In the genomic region with DNA sequence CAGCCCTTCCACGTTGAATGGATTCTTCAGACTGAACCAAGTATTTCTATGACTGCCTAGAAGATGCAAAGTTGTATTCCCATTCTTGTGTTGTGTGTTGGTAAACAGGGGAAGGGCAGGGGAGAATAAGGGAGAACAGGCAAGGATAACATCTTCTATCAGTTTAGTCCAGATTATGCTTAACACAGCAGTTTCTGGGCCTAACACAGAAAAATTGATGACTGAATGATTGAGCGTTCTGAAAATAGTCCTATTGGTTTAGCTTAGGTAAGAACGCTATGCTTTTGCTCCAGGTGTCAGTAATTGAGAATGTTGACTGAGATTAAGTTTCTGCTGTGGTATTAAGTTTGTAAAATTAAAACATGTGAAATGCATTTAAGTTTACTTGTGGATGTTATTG, we compare ENCODE assay signal across 24 cellular contexts. TPM values are rescaled to one million over a fixed set of nuclear protein-coding genes. Genes with fewer than 3 reads are reported as not detected.
DNase-seq lines count a peak whose midpoint lies in the region; ATAC-seq, FAIRE-seq and TF ChIP-seq lines count a peak whose summit lies in the region.
"Had no signal": no experiment of that assay in that cellular context is flagged by ENCODE, and none has a peak within 500 bp of the region (broad histone marks: within the 10 kb centered on the region; RNA-seq: fewer than 3 reads in every experiment).

No MANE protein-coding gene starts in this region.

- H2AFZ ChIP-seq in IMR-90 (replicated peaks; ENCODE audit: low read length, poor library complexity) (no peak overlapping the region), keratinocyte (ENCODE audit: control insufficient read depth, low read length) (no peak overlapping the region)

- BruUV-seq in IMR-90 (replicated peaks; lab: Mats Ljungman, UMichigan) = no TSS peak

- TF ChIP-seq POLR2A in A549 (IDR thresholded peaks at IDR 0.05; ENCODE audit: low read length) (no peak), IMR-90 (IDR thresholded peaks at IDR 0.05; ENCODE audit: low read depth, low read length) (no peak), upper lobe of left lung (IDR thresholded peaks at IDR 0.05) (no peak)

- H2BK5ac ChIP-seq in IMR-90 (ENCODE audit: low read depth, low read length, poor library complexity, severe bottlenecking) = no peak overlapping the region

- H3K4me2 ChIP-seq in A549 (no peak overlapping the region), IMR-90 (ENCODE audit: low read depth, low read length) (no peak overlapping the region), keratinocyte (ENCODE audit: control insufficient read depth, extremely low read depth, insufficient read depth, low read depth, low read length) (no peak overlapping the region)

- DNase-seq in A549 (ENCODE audit: low read depth in 1 of 2, low spot score in 1 of 2) (no peak), IMR-90 (no peak), bronchial epithelial cell (ENCODE audit: low read depth) (no peak), keratinocyte (ENCODE audit: low read depth, low spot score) (no peak), small intestine (no peak), foreskin keratinocyte (no peak), upper lobe of left lung (no peak)
- DNase-seq: 8988T; C1 segment of cervical spinal cord; Calu3; CD4-positive, alpha-beta memory T cell; COR-L47; DMS53; DMS79 treated with DMSO at 0.1 percent for 48 hours; GF-D8; H9 had no signal

- no peak overlapping the region for H3K4ac ChIP-seq in IMR-90 (ENCODE audit: low read depth, low read length)

- WGBS in A549 (ENCODE audit: missing lambda C conversion rate) = 17% methylated on average over 3 of the region's 3 CpGs
- WGBS in IMR-90 (ENCODE audit: extremely low coverage in 2 of 2, insufficient read length in 1 of 2), 2 experiments = no CpG with 5 or more reads among the region's 3 CpGs
- WGBS in small intestine, 3 donors = 63 to 72% (median 63%) methylated on average over 3 of the region's 3 CpGs
- WGBS in upper lobe of left lung, 2 donors = 73 to 80% methylated on average over 3 of the region's 3 CpGs

- no peak overlapping the region for H4K8ac ChIP-seq in IMR-90 (ENCODE audit: low read depth in 2 of 2, low read length in 2 of 2)

- no peak overlapping the region for H3K56ac ChIP-seq in IMR-90 (ENCODE audit: extremely low read depth, insufficient read depth, low read length)

- H2AK9ac ChIP-seq in IMR-90 (replicated peaks; ENCODE audit: low read depth, low read length, poor library complexity) = no peak overlapping the region

- H3K79me2 ChIP-seq in keratinocyte (ENCODE audit: control insufficient read depth, insufficient read depth, low read length) = no peaks in the 10 kb centered on the region

- H3K18ac ChIP-seq in IMR-90 (ENCODE audit: low read depth, low read length) = no peak overlapping the region

- no peak overlapping the region for H4K91ac ChIP-seq in IMR-90 (ENCODE audit: insufficient read depth, low read depth, low read length)

- CTCF ChIA-PET in A549 (lab: Yijun Ruan, JAX) (interaction anchor here (0.9 kb wide), 1 partner anchor 23 kb away, joined by 3 read pairs; no protein-coding TSS in a partner anchor), IMR-90 (lab: Yijun Ruan, JAX) (no interaction called here)

- H3K79me1 ChIP-seq in IMR-90 (ENCODE audit: low read depth in 1 of 2, low read length in 2 of 2) = no peaks in the 10 kb centered on the region

- POLR2A ChIA-PET in A549 (lab: Yijun Ruan, JAX) (no interaction called here), IMR-90 (lab: Charles Lee; ENCODE audit: unreplicated experiment) (no interaction called here)

- H3K4me3 ChIP-seq in A549 (no peak overlapping the region), IMR-90 (ENCODE audit: insufficient read depth, low read depth, low read length) (no peak overlapping the region), bronchial epithelial cell (ENCODE audit: low read depth, low read length) (no peak overlapping the region), keratinocyte (ENCODE audit: control insufficient read depth in 2 of 3, extremely low read depth in 1 of 3, insufficient read depth in 2 of 3, low read depth in 1 of 3, low read length in 3 of 3) (no peak overlapping the region), small intestine (ENCODE audit: low read depth in 1 of 2, low read length in 2 of 2) (no peak overlapping the region), upper lobe of left lung (no peak overlapping the region)

- H3K9ac ChIP-seq in IMR-90 (ENCODE audit: low read depth, low read length) = no peak overlapping the region
- no peak overlapping the region for H3K9ac ChIP-seq in keratinocyte (ENCODE audit: control insufficient read depth, extremely low read depth, insufficient read depth, low read length)

- TF ChIP-seq CTCF in A549 (IDR thresholded peaks at IDR 0.05) (no peak), IMR-90 (conservative IDR thresholded peaks at IDR 0.05; ENCODE audit: low read depth, low read length) (no peak), bronchial epithelial cell (IDR thresholded peaks at IDR 0.05; ENCODE audit: insufficient read depth, low read length, severe bottlenecking) (no peak), keratinocyte (optimal IDR thresholded peaks at IDR 0.05 in 1 of 3, IDR thresholded peaks at IDR 0.05 in 1 of 3, conservative IDR thresholded peaks at IDR 0.05 in 1 of 3; ENCODE audit: extremely low read depth in 1 of 3, insufficient read depth in 2 of 3, low read length in 3 of 3) (no peak), foreskin keratinocyte (conservative IDR thresholded peaks at IDR 0.05) (no peak), upper lobe of left lung (IDR thresholded peaks at IDR 0.05) (no peak)

- TF ChIP-seq RAD21 in A549 (conservative IDR thresholded peaks at IDR 0.05 in 1 of 2, IDR thresholded peaks at IDR 0.05 in 1 of 2) (no peak), IMR-90 (IDR thresholded peaks at IDR 0.05; ENCODE audit: low read length) (no peak)

- H4K20me1 ChIP-seq in IMR-90 (ENCODE audit: insufficient read depth, low read length) (no peaks in the 10 kb centered on the region), keratinocyte (ENCODE audit: control insufficient read depth, extremely low read depth, insufficient read depth, low read length) (no peaks in the 10 kb centered on the region)

- H3K4me1 ChIP-seq in A549 (no peaks in the 10 kb centered on the region), IMR-90 (ENCODE audit: control insufficient read depth, insufficient read depth, low read length) (no peaks in the 10 kb centered on the region), keratinocyte (ENCODE audit: control insufficient read depth, extremely low read depth, insufficient read depth, low read length) (no peaks in the 10 kb centered on the region), small intestine (ENCODE audit: control insufficient read depth in 2 of 2, insufficient read depth in 1 of 2, low read depth in 1 of 2, low read length in 1 of 2) (no peaks in the 10 kb centered on the region), foreskin keratinocyte (no peaks in the 10 kb centered on the region), upper lobe of left lung (no peaks in the 10 kb centered on the region)

- H3K9me1 ChIP-seq in IMR-90 (ENCODE audit: insufficient read depth, low read length) (no peaks in the 10 kb centered on the region), keratinocyte (ENCODE audit: control insufficient read depth, extremely low read depth, insufficient read depth, low read length) (no peaks in the 10 kb centered on the region)

- ATAC-seq in A549 (no peak), IMR-90 (ENCODE audit: low read depth) (no peak), foreskin keratinocyte (no peak), GM19351 (IDR thresholded peaks at IDR 0.05; ENCODE audit: unreplicated experiment) (no peak), upper lobe of left lung (ENCODE audit: low FRiP score in 2 of 2) (no peak)
- ATAC-seq: HCT116 had no signal

- dilution Hi-C loops in IMR-90 (cut with HindIII; ENCODE audit: low sequenced_read_pairs, unreplicated experiment) = no loop called here
- dilution Hi-C loops in keratinocyte (cut with MboI; ENCODE audit: extremely low pct_ligation_motif_present, low sequenced_read_pairs) = no loop called here

- in situ Hi-C loops in IMR-90 (cut with MboI; ENCODE audit: low sequenced_read_pairs) = no loop called here

- no peak overlapping the region for H3K14ac ChIP-seq in IMR-90 (replicated peaks; ENCODE audit: low read depth, low read length)

- H3K27ac ChIP-seq in A549 (no peak overlapping the region), IMR-90 (ENCODE audit: insufficient read depth, low read length) (no peak overlapping the region), keratinocyte (ENCODE audit: control insufficient read depth, insufficient read depth, low read length) (no peak overlapping the region), small intestine (ENCODE audit: low read depth in 1 of 2, low read length in 1 of 2) (no peak overlapping the region), foreskin keratinocyte (no peak overlapping the region), upper lobe of left lung (no peak overlapping the region)

- H2BK15ac ChIP-seq in IMR-90 (ENCODE audit: low read depth, low read length) = no peak overlapping the region

- H3K27me3 ChIP-seq in IMR-90 (ENCODE audit: control insufficient read depth, insufficient read depth, low read length) = peaks cover 26% of the 10 kb centered on the region
- H3K27me3 ChIP-seq in bronchial epithelial cell (ENCODE audit: control insufficient read depth, insufficient read depth, low read length) = peaks cover 38% of the 10 kb centered on the region
- peaks cover 59% of the 10 kb centered on the region for H3K27me3 ChIP-seq in keratinocyte (ENCODE audit: control insufficient read depth, extremely low read depth, insufficient read depth, low read length)
- H3K27me3 ChIP-seq in small intestine (ENCODE audit: control insufficient read depth in 2 of 2, insufficient read depth in 2 of 2, low read length in 2 of 2) = peaks cover 2 to 13% of the 10 kb centered on the region in 2 donors
- peaks cover 84% of the 10 kb centered on the region for H3K27me3 ChIP-seq in foreskin keratinocyte
- peaks cover 0 to 27% (median 4%) of the 10 kb centered on the region in 4 donors for H3K27me3 ChIP-seq in upper lobe of left lung

- no peak overlapping the region for H2AK5ac ChIP-seq in IMR-90 (ENCODE audit: low read depth, low read length)

- H3K23ac ChIP-seq in IMR-90 (ENCODE audit: low read depth, low read length) = no peak overlapping the region

- H2BK120ac ChIP-seq in IMR-90 (ENCODE audit: low read depth, low read length) = no peak overlapping the region

- no peak overlapping the region for H2BK20ac ChIP-seq in IMR-90 (ENCODE audit: low read depth, low read length)

- H3K36me3 ChIP-seq in IMR-90 (ENCODE audit: control insufficient read depth, insufficient read depth, low read length) (no peaks in the 10 kb centered on the region), bronchial epithelial cell (ENCODE audit: control insufficient read depth, insufficient read depth, low read length) (no peaks in the 10 kb centered on the region), keratinocyte (ENCODE audit: control insufficient read depth in 2 of 2, extremely low read depth in 1 of 2, insufficient read depth in 2 of 2, low read length in 2 of 2) (no peaks in the 10 kb centered on the region), small intestine (ENCODE audit: control insufficient read depth in 2 of 2, insufficient read depth in 2 of 2, low read length in 2 of 2) (no peaks in the 10 kb centered on the region), upper lobe of left lung (no peaks in the 10 kb centered on the region)

- TF ChIP-seq EP300 in A549 (IDR thresholded peaks at IDR 0.05) (no peak), upper lobe of left lung (IDR thresholded peaks at IDR 0.05) (no peak)

- H4K5ac ChIP-seq in IMR-90 (ENCODE audit: low read depth, low read length) = no peak overlapping the region

- intact Hi-C loops in IMR-90 (cut with micrococcal nuclease) = no loop called here

- FAIRE-seq in A549 (lab: Jason Lieb, UNC) (peak; percentile 23), bronchial epithelial cell (lab: Jason Lieb, UNC) (peak; percentile 36), keratinocyte (lab: Jason Lieb, UNC) (peak; percentile 5), small intestine (lab: Jason Lieb, UNC) (no peak)
- FAIRE-seq: GM12891, GM18507 had no signal

- H3K9me3 ChIP-seq in A549 (no peaks in the 10 kb centered on the region), IMR-90 (ENCODE audit: control insufficient read depth, insufficient read depth, low read length) (no peaks in the 10 kb centered on the region; the same call in 1 of the 2 replicates), keratinocyte (ENCODE audit: control insufficient read depth, low read depth, low read length) (no peaks in the 10 kb centered on the region), small intestine (ENCODE audit: control insufficient read depth, low read depth) (no peaks in the 10 kb centered on the region), upper lobe of left lung (peaks cover 0 to 7% (median 2%) of the 10 kb centered on the region in 4 donors)

RNA-seq across cellular contexts. Expression of gene FOXB1, which starts 8.6 kb away (rescaled TPM):
- polyA plus RNA-seq in A549 (2011; rRNA removed) (not detected in 2 replicates), A549 (2017; fragmentation: RNase III; extraction: RNeasy Plus Mini Kit Qiagen cat#74134 plus additional on column Dnase treatment) (not detected in 3 replicates), IMR-90 (2012; rRNA removed) (not detected in 2 replicates), keratinocyte (not detected in 3 replicates), small intestine (not detected), foreskin keratinocyte (not detected in 2 replicates)
- not detected in 2 replicates for polyA plus RNA-seq in A549 (2012; cell fraction: cytosol; rRNA removed)
- not detected in 2 replicates for polyA plus RNA-seq in A549 (2012; cell fraction: nucleus; rRNA removed)
- not detected in 2 replicates for polyA minus RNA-seq in A549 (2011; rRNA and poly(A)+ RNA removed)
- total RNA-seq in IMR-90 (2012; rRNA removed) (not detected in 2 replicates), bronchial epithelial cell (not detected in 2 replicates), foreskin keratinocyte (not detected in 2 replicates), upper lobe of left lung (not detected)
- not detected in 2 replicates for polyA plus RNA-seq in IMR-90 (2012; cell fraction: cytosol; rRNA removed)
- 0.02 TPM in 1 of 2 replicates, not detected in the other for polyA plus RNA-seq in IMR-90 (2012; cell fraction: nucleus; rRNA removed; ENCODE audit: low replicate concordance)
- not detected for polyA plus RNA-seq in keratinocyte (2011; ENCODE audit: low read depth)
- not detected in 2 replicates for polyA plus RNA-seq in keratinocyte (2011; cell fraction: cytosol; rRNA removed)
- polyA plus RNA-seq in keratinocyte (2011; cell fraction: nucleus; rRNA removed) = not detected in 2 replicates
- not detected in 2 replicates for polyA plus RNA-seq in keratinocyte (2012; ENCODE audit: low replicate concordance)
- polyA minus RNA-seq in keratinocyte = not detected in 3 replicates
- not detected for polyA minus RNA-seq in keratinocyte (2011; cell fraction: cytosol; rRNA and poly(A)+ RNA removed)
- polyA minus RNA-seq in keratinocyte (2011; cell fraction: nucleus; rRNA and poly(A)+ RNA removed) = not detected in 2 replicates
- total RNA-seq: A673, Calu3, G401, H4 had no signal
- polyA plus RNA-seq: BJ had no signal
